ENCODE assay signal across 14 cellular contexts in the genomic region with DNA sequence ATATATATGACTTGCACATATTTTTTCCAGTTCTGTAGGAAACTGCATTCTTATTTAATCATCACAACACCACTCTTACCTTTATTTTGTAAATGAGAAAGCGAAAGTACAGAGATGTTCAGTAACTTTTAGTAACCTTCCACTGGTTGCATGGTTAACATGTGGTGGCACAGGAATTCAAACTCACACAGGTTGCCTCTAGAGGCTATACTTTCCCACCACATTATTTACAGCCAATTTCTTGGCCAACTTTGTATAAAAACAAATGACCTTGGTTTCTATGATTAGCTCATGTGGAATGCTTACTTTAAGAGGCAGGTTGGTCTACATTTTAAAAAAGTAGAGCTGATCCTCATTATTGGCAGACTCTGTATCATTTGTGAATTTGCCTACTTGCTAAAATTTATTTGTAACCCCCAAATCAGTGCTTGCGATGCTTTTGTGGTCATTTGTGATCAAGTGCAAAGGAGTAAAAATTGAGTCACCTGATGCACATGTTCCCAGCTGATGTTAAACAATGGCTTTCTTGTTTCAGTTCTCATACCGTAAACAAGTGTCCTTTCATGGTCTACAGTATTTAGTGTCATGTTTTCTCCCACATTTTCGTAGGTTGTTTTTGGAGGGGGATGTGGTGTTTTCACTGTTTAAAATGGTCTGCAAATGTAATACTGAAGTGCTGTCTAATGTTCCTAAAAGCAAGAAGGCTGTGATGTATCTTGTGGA. TPM values are rescaled to one million over a fixed set of nuclear protein-coding genes. Genes with fewer than 3 reads are reported as not detected.
DNase-seq lines count a peak whose midpoint lies in the region; ATAC-seq and TF ChIP-seq lines count a peak whose summit lies in the region.
"Had no signal": no experiment of that assay in that cellular context is flagged by ENCODE, and none has a peak within 500 bp of the region (broad histone marks: within the 10 kb centered on the region; RNA-seq: fewer than 3 reads in every experiment).

No MANE protein-coding gene starts in this region.

- no peak for TF ChIP-seq CTCF in astrocyte of the cerebellum (IDR thresholded peaks at IDR 0.05; ENCODE audit: low read depth, low read length, missing control alignments)

- peak overlapping the region; percentile 60 for H3K27ac ChIP-seq in layer of hippocampus (ENCODE audit: low read depth, low read length)
- H3K27ac ChIP-seq: left ventricle myocardium inferior had no signal

- H3K27me3 ChIP-seq in layer of hippocampus (ENCODE audit: control insufficient read depth, insufficient read depth, low read length), result no peaks in the 10 kb centered on the region

- DNase-seq in EL (peak; percentile 6), astrocyte of the cerebellum (ENCODE audit: low read depth) (peak; percentile 80), NCI-H187 (lab: John Stamatoyannopoulos, UW) (no peak), cerebellum (ENCODE audit: low spot score) (no peak), NCI-H2081 treated with DMSO at 0.1 percent for 48 hours (lab: John Stamatoyannopoulos, UW) (no peak)
- DNase-seq: activated CD8-positive, alpha-beta memory T cell treated with anti-CD3 and anti-CD28 coated beads for 24 hours; activated naive CD4-positive, alpha-beta T cell treated with Interleukin-2 at 50 U/mL for 16 hours; DMS79 treated with DMSO at 0.1 percent for 48 hours; H9; left ventricle myocardium inferior; NCI-H1092 had no signal

- H3K4me3 ChIP-seq in astrocyte of the cerebellum (ENCODE audit: low read depth, low read length), result no peak overlapping the region
- H3K4me3 ChIP-seq: left ventricle myocardium inferior had no signal

- ATAC-seq in HG02610 (IDR thresholded peaks at IDR 0.05; ENCODE audit: unreplicated experiment) (peak; percentile 67), GM18517 (IDR thresholded peaks at IDR 0.05; ENCODE audit: unreplicated experiment) (no peak)

- in situ Hi-C loops in astrocyte of the cerebellum (cut with HindIII; ENCODE audit: low sequenced_read_pairs), result no loop called here

RNA-seq across cellular contexts. Expression of gene BBS9, which starts 14.8 kb away (rescaled TPM):
- 68.3 TPM for total RNA-seq in cerebellum

RNA-seq across cellular contexts. Expression of gene RP9, which starts 35.0 kb away (rescaled TPM):
- total RNA-seq in cerebellum, result 9.0 TPM

Comparison
In these comparisons a context has a peak if more than half of its experiments do, and no peak if none do; other contexts are left out.
1. DNase-seq: peak in EL (single experiment) and astrocyte of the cerebellum (single experiment); none in NCI-H187 (0 of 2), cerebellum (single experiment) and NCI-H2081 treated with DMSO at 0.1 percent for 48 hours (single experiment).